Comparison of ENCODE assay signal across 8 cellular contexts in the genomic region with DNA sequence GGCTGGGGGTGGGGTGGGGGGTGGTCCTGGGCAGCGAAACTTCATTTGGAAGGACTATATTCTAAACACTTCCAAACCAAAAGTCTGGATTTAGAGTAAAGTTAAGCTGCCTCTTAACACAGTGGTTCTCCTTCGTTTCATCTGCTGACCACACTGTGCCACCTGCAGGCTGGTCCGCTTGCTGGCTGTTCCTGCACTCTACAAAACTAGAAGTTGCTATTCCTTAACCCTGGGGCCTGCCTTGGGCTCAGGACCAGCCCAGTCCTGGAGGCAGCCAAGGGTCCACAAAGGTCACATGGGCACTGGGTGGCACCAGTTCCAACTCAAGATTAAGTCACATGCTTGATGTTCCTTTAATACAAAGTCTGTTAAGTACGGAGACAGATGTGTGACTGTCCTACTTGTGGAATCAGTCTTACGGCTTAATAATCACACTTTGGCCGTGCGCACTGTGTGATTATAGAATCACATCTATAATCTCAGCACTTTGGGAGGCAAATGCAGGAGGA.
DNase-seq lines count a peak whose midpoint lies in the region; ATAC-seq and TF ChIP-seq lines count a peak whose summit lies in the region.

No MANE protein-coding gene starts in this region.

- H3K36me3 ChIP-seq in OCI-LY7 (ENCODE audit: insufficient read depth, low read length), result no peaks in the 10 kb centered on the region

- no peak overlapping the region for H3K27ac ChIP-seq in OCI-LY7 (ENCODE audit: low read depth, low read length, poor library complexity, severe bottlenecking)

- intact Hi-C loops in OCI-LY7 (cut with micrococcal nuclease; ENCODE audit: unreplicated experiment), result loop anchor here (10.0 kb wide), 2 partner anchors 116 to 316 kb away; a partner anchor contains a TSS

- no peak overlapping the region for H3K4me2 ChIP-seq in OCI-LY7 (ENCODE audit: low read length)

- H3K79me2 ChIP-seq in OCI-LY7 (ENCODE audit: insufficient read depth, low read depth, low read length), result no peaks in the 10 kb centered on the region

- no TSS peak for BruUV-seq in OCI-LY7 (replicated peaks; lab: Mats Ljungman, UMichigan)

- H3K4me3 ChIP-seq in OCI-LY7 (ENCODE audit: low read depth, low read length, poor library complexity, severe bottlenecking), result no peak overlapping the region

- H2AFZ ChIP-seq in OCI-LY7 (ENCODE audit: low read length), result no peak overlapping the region

- POLR2A ChIA-PET in OCI-LY7 (lab: Charles Lee), result no interaction called here
- POLR2A ChIA-PET in HEK293T (lab: Yijun Ruan, JAX), result no interaction called here

- H4K20me1 ChIP-seq in OCI-LY7 (ENCODE audit: insufficient read depth, low read length), result no peaks in the 10 kb centered on the region

- no peaks in the 10 kb centered on the region for H3K4me1 ChIP-seq in OCI-LY7 (ENCODE audit: insufficient read depth, low read length, poor library complexity, severe bottlenecking)

- CTCF ChIA-PET in OCI-LY7 (lab: Charles Lee; ENCODE audit: unreplicated experiment), result no interaction called here
- CTCF ChIA-PET in HEK293T (lab: Yijun Ruan, JAX), result interaction anchor here (0.6 kb wide), 2 partner anchors 81 to 324 kb away, joined by 4 read pairs; no protein-coding TSS in a partner anchor

- TF ChIP-seq CTCF in OCI-LY7 (conservative IDR thresholded peaks at IDR 0.05; ENCODE audit: low read length), result peak; percentile 64

- no peaks in the 10 kb centered on the region for H3K9me2 ChIP-seq in OCI-LY7 (ENCODE audit: insufficient read depth, low read length)

- peak; percentile 65 for DNase-seq in A172 (ENCODE audit: low spot score)
- DNase-seq in GDM1 (lab: John Stamatoyannopoulos, UW), result peak; percentile 66
- DNase-seq in OCI-LY7 (ENCODE audit: low spot score), result peak; percentile 34
- peak; percentile 55 for DNase-seq in ecto neural progenitor cell (ENCODE audit: low spot score)
- peak; percentile 82 for DNase-seq in midbrain (lab: John Stamatoyannopoulos, UW)
- DNase-seq in HEK293T (ENCODE audit: extremely low spot score), result no peak

- ATAC-seq in GM21723 (IDR thresholded peaks at IDR 0.05; ENCODE audit: unreplicated experiment), result no peak
- ATAC-seq in HG02852 (IDR thresholded peaks at IDR 0.05; ENCODE audit: unreplicated experiment), result no peak

- no peaks in the 10 kb centered on the region for H3K9me3 ChIP-seq in OCI-LY7 (ENCODE audit: low read length)

TF ChIP-seq in HEK293T, 16 proteins besides CTCF, POLR2A, EP300 and RAD21:
- no peak for TF ChIP-seq ELF4 (IDR thresholded peaks at IDR 0.05)
- TF ChIP-seq FOXK2 (IDR thresholded peaks at IDR 0.05), result no peak
- TF ChIP-seq ARNT (IDR thresholded peaks at IDR 0.05), result no peak
- TF ChIP-seq BHLHE40 (IDR thresholded peaks at IDR 0.05; ENCODE audit: borderline replicate concordance), result no peak
- TF ChIP-seq SUZ12 (IDR thresholded peaks at IDR 0.05), result no peak
- no peak for TF ChIP-seq LEF1 (IDR thresholded peaks at IDR 0.05; ENCODE audit: borderline replicate concordance)
- no peak for TF ChIP-seq FOXA1 (IDR thresholded peaks at IDR 0.05)
- TF ChIP-seq CTBP1 (IDR thresholded peaks at IDR 0.05; ENCODE audit: borderline replicate concordance), result no peak
- TF ChIP-seq, protein P1, sequence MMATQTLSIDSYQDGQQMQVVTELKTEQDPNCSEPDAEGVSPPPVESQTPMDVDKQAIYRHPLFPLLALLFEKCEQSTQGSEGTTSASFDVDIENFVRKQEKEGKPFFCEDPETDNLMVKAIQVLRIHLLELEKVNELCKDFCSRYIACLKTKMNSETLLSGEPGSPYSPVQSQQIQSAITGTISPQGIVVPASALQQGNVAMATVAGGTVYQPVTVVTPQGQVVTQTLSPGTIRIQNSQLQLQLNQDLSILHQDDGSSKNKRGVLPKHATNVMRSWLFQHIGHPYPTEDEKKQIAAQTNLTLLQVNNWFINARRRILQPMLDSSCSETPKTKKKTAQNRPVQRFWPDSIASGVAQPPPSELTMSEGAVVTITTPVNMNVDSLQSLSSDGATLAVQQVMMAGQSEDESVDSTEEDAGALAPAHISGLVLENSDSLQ (IDR thresholded peaks at IDR 0.05), result no peak
- TF ChIP-seq ZNF384 (IDR thresholded peaks at IDR 0.05), result no peak
- TF ChIP-seq SP1 (IDR thresholded peaks at IDR 0.05), result no peak
- TF ChIP-seq HDGF (IDR thresholded peaks at IDR 0.05; ENCODE audit: borderline replicate concordance), result no peak
- no peak for TF ChIP-seq NFRKB (IDR thresholded peaks at IDR 0.05)
- TF ChIP-seq TARDBP (IDR thresholded peaks at IDR 0.05), result no peak
- TF ChIP-seq FOXM1 (IDR thresholded peaks at IDR 0.05; ENCODE audit: borderline replicate concordance), result no peak
- TF ChIP-seq L3MBTL2 (conservative IDR thresholded peaks at IDR 0.05), result no peak
